In genomic region chr2:44273076-44273475, GRCh38 we compare ENCODE assay signal across 23 cellular contexts. TPM values are rescaled to one million over a fixed set of nuclear protein-coding genes. Genes with fewer than 3 reads are reported as not detected.
A peak's percentile ranks its signal among the peaks of the same experiment; 100 is the strongest.
DNase-seq lines count a peak whose midpoint lies in the region; ATAC-seq and TF ChIP-seq lines count a peak whose summit lies in the region.
"Had no signal": no experiment of that assay in that cellular context is flagged by ENCODE, and none has a peak within 500 bp of the region (broad histone marks: within the 10 kb centered on the region; RNA-seq: fewer than 3 reads in every experiment).

No MANE protein-coding gene starts in this region.

- H4K5ac ChIP-seq in IMR-90 (ENCODE audit: low read depth, low read length), result no peak overlapping the region

- DNase-seq in IMR-90, result no peak
- DNase-seq in glomerular visceral epithelial cell (ENCODE audit: extremely low spot score), result peak; percentile 25
- no peak for DNase-seq in NCI-H187 treated with DMSO at 0.1 percent for 48 hours (lab: John Stamatoyannopoulos, UW)
- no peak for DNase-seq in GF-D8 (lab: John Stamatoyannopoulos, UW)
- DNase-seq in activated CD8-positive, alpha-beta memory T cell treated with anti-CD3 and anti-CD28 coated beads, Interleukin-2, amount 50 U/mL, for 48 hours, result no peak
- DNase-seq: 8988T; ACHN; AML-193; BE2C; CD4-positive, alpha-beta T cell; CD8-positive, alpha-beta memory T cell; DMS 273 treated with DMSO at 0.1 percent for 48 hours; DMS79; EL; GDM1; H9; HFFc6 had no signal

- no peak overlapping the region for H3K27ac ChIP-seq in IMR-90 (ENCODE audit: insufficient read depth, low read length)
- peak overlapping the region; percentile 91; the same call in 1 of the 2 replicates for H3K27ac ChIP-seq in VCaP
- H3K27ac ChIP-seq: BLaER1 treated with 17β-estradiol and CSF1 and Interleukin-3, amounts not matched to agents 10 nM and 100 nM had no signal

- H2AK5ac ChIP-seq in IMR-90 (ENCODE audit: low read depth, low read length), result no peak overlapping the region

- POLR2A ChIA-PET in IMR-90 (lab: Charles Lee; ENCODE audit: unreplicated experiment), result no interaction called here

- peaks cover 3% of the 10 kb centered on the region; the same call in 1 of the 2 replicates for H3K4me1 ChIP-seq in IMR-90 (ENCODE audit: control insufficient read depth, insufficient read depth, low read length)
- H3K4me1 ChIP-seq: BE2C; BLaER1 treated with 17β-estradiol and CSF1 and Interleukin-3, amounts not matched to agents 10 nM and 100 nM had no signal

- H4K8ac ChIP-seq in IMR-90 (ENCODE audit: low read depth in 2 of 2, low read length in 2 of 2), result no peak overlapping the region

- no peak for TF ChIP-seq RAD21 in IMR-90 (IDR thresholded peaks at IDR 0.05; ENCODE audit: low read length)

- no peak overlapping the region for H2BK15ac ChIP-seq in IMR-90 (ENCODE audit: low read depth, low read length)

- H2AK9ac ChIP-seq in IMR-90 (replicated peaks; ENCODE audit: low read depth, low read length, poor library complexity), result no peak overlapping the region

- no peak overlapping the region for H2BK5ac ChIP-seq in IMR-90 (ENCODE audit: low read depth, low read length, poor library complexity, severe bottlenecking)

- H3K14ac ChIP-seq in IMR-90 (replicated peaks; ENCODE audit: low read depth, low read length), result no peak overlapping the region

- TF ChIP-seq POLR2A in IMR-90 (IDR thresholded peaks at IDR 0.05; ENCODE audit: low read depth, low read length), result no peak

- H3K23ac ChIP-seq in IMR-90 (ENCODE audit: low read depth, low read length), result no peak overlapping the region

- no TSS peak for BruUV-seq in IMR-90 (replicated peaks; lab: Mats Ljungman, UMichigan)

- H3K36me3 ChIP-seq in IMR-90 (ENCODE audit: control insufficient read depth, insufficient read depth, low read length), result no peaks in the 10 kb centered on the region
- H3K36me3 ChIP-seq: BE2C; BLaER1 treated with 17β-estradiol and CSF1 and Interleukin-3, amounts not matched to agents 10 nM and 100 nM had no signal

- no peak overlapping the region for H3K4me3 ChIP-seq in IMR-90 (ENCODE audit: insufficient read depth, low read depth, low read length)
- H3K4me3 ChIP-seq: A549; BLaER1 treated with 17β-estradiol and CSF1 and Interleukin-3, amounts not matched to agents 10 nM and 100 nM; GM23338 had no signal

- no peak overlapping the region for H2BK120ac ChIP-seq in IMR-90 (ENCODE audit: low read depth, low read length)

- no peak overlapping the region for H2AFZ ChIP-seq in IMR-90 (replicated peaks; ENCODE audit: low read length, poor library complexity)

- WGBS in IMR-90 (ENCODE audit: extremely low coverage in 2 of 2, insufficient read length in 1 of 2), 2 experiments, result no CpG with 5 or more reads among the region's 3 CpGs

- in situ Hi-C loops in IMR-90 (cut with MboI; ENCODE audit: low sequenced_read_pairs), result no loop called here

- no peaks in the 10 kb centered on the region; the same call in 1 of the 2 replicates for H3K27me3 ChIP-seq in IMR-90 (ENCODE audit: control insufficient read depth, insufficient read depth, low read length)
- H3K27me3 ChIP-seq: BE2C; BLaER1 treated with 17β-estradiol and CSF1 and Interleukin-3, amounts not matched to agents 10 nM and 100 nM had no signal

- no peaks in the 10 kb centered on the region for H4K20me1 ChIP-seq in IMR-90 (ENCODE audit: insufficient read depth, low read length)
- H4K20me1 ChIP-seq: BLaER1 treated with 17β-estradiol and CSF1 and Interleukin-3, amounts not matched to agents 10 nM and 100 nM had no signal

- 0 out of 2 replicates have a peak, but pooled peaks have one; percentile 10 for ATAC-seq in IMR-90 (ENCODE audit: low read depth)
- no peak for ATAC-seq in HG02678 (IDR thresholded peaks at IDR 0.05; ENCODE audit: unreplicated experiment)
- ATAC-seq: A549, GM23338 had no signal

- H3K18ac ChIP-seq in IMR-90 (ENCODE audit: low read depth, low read length), result no peak overlapping the region

- H4K91ac ChIP-seq in IMR-90 (ENCODE audit: insufficient read depth, low read depth, low read length), result no peak overlapping the region

- H3K9ac ChIP-seq in IMR-90 (ENCODE audit: low read depth, low read length), result no peak overlapping the region
- H3K9ac ChIP-seq: BLaER1 treated with 17β-estradiol and CSF1 and Interleukin-3, amounts not matched to agents 10 nM and 100 nM had no signal

- CTCF ChIA-PET in IMR-90 (lab: Yijun Ruan, JAX), result no interaction called here

- H3K56ac ChIP-seq in IMR-90 (ENCODE audit: extremely low read depth, insufficient read depth, low read length), result no peak overlapping the region

- no peaks in the 10 kb centered on the region for H3K79me1 ChIP-seq in IMR-90 (ENCODE audit: low read depth in 1 of 2, low read length in 2 of 2)

- intact Hi-C loops in IMR-90 (cut with micrococcal nuclease), result no loop called here

- H3K9me1 ChIP-seq in IMR-90 (ENCODE audit: insufficient read depth, low read length), result no peaks in the 10 kb centered on the region

- H3K9me3 ChIP-seq in IMR-90 (ENCODE audit: control insufficient read depth, insufficient read depth, low read length), result no peaks in the 10 kb centered on the region
- H3K9me3 ChIP-seq: A549, BE2C had no signal

- H2BK20ac ChIP-seq in IMR-90 (ENCODE audit: low read depth, low read length), result no peak overlapping the region

- H3K4ac ChIP-seq in IMR-90 (ENCODE audit: low read depth, low read length), result no peak overlapping the region

- dilution Hi-C loops in IMR-90 (cut with HindIII; ENCODE audit: low sequenced_read_pairs, unreplicated experiment), result no loop called here

- no peak overlapping the region for H3K4me2 ChIP-seq in IMR-90 (ENCODE audit: low read depth, low read length)
- H3K4me2 ChIP-seq: A549; BLaER1 treated with 17β-estradiol and CSF1 and Interleukin-3, amounts not matched to agents 10 nM and 100 nM; GM23338 had no signal

- TF ChIP-seq CTCF in IMR-90 (conservative IDR thresholded peaks at IDR 0.05; ENCODE audit: low read depth, low read length) (no peak), VCaP (conservative IDR thresholded peaks at IDR 0.05) (no peak)

TF ChIP-seq in IMR-90, 13 proteins besides CTCF, POLR2A, EP300 and RAD21:
- TF ChIP-seq CHD1 (IDR thresholded peaks at IDR 0.05; ENCODE audit: low read depth, low read length), result no peak
- no peak for TF ChIP-seq ELK1 (IDR thresholded peaks at IDR 0.05; ENCODE audit: borderline replicate concordance, low read depth, low read length)
- no peak for TF ChIP-seq MAFK (IDR thresholded peaks at IDR 0.05; ENCODE audit: low read depth, low read length)
- no peak for TF ChIP-seq BHLHE40 (IDR thresholded peaks at IDR 0.05; ENCODE audit: low read depth, low read length)
- no peak for TF ChIP-seq MAZ (IDR thresholded peaks at IDR 0.05; ENCODE audit: borderline replicate concordance, low read depth, low read length)
- no peak for TF ChIP-seq SMC3 (IDR thresholded peaks at IDR 0.05; ENCODE audit: low read depth, low read length)

RNA-seq across cellular contexts. Expression of gene SLC3A1, which starts 2.2 kb away (rescaled TPM):
- not detected in 2 replicates for total RNA-seq in IMR-90 (2012; rRNA removed)
- polyA plus RNA-seq in IMR-90 (2012; rRNA removed), result not detected in 2 replicates
- not detected in 2 replicates for polyA plus RNA-seq in IMR-90 (2012; cell fraction: cytosol; rRNA removed)
- polyA plus RNA-seq in IMR-90 (2012; cell fraction: nucleus; rRNA removed; ENCODE audit: low replicate concordance), result not detected in 2 replicates
- polyA plus RNA-seq: CD14-positive monocyte had no signal
